In genomic region chr16:22065252-22065651, GRCh38 we compare ENCODE assay signal across 38 cellular contexts. TPM values are rescaled to one million over a fixed set of nuclear protein-coding genes. Genes with fewer than 3 reads are reported as not detected.
"Had no signal": no experiment of that assay in that cellular context is flagged by ENCODE, and none has a peak within 500 bp of the region (broad histone marks: within the 10 kb centered on the region; RNA-seq: fewer than 3 reads in every experiment).

No MANE protein-coding gene starts in this region.

- H3K9me3 ChIP-seq: adrenal gland, body of pancreas, esophagus muscularis mucosa, gastrocnemius medialis, pancreas, psoas muscle, right atrium auricular region, thyroid gland, upper lobe of left lung, vagina had no signal

- H3K4me2 ChIP-seq: smooth muscle cell had no signal

- H3K36me3 ChIP-seq: adrenal gland, esophagus muscularis mucosa, gastrocnemius medialis, pancreas, right atrium auricular region, stomach, thyroid gland, upper lobe of left lung, vagina, WERI-Rb-1 had no signal

- H3K4me3 Mint-ChIP-seq: activated CD4-positive, alpha-beta memory T cell treated with anti-CD3 and anti-CD28 coated beads for 36 hours; activated CD4-positive, alpha-beta T cell treated with anti-CD3 and anti-CD28 coated beads, Interleukin-2, amount 10 ng/mL, durations not matched to agents 24 days and 14 days; activated naive CD4-positive, alpha-beta T cell treated with anti-CD3 and anti-CD28 coated beads for 36 hours; activated naive CD8-positive, alpha-beta T cell treated with anti-CD3 and anti-CD28 coated beads for 36 hours; activated T-helper 1 cell treated with anti-CD3 and anti-CD28 coated beads, Interleukin-12 subunit alpha, Interleukin-12 subunit beta, Interleukin-2, Interleukin-4 antibody, amounts not matched to agents 30 ng/mL and 10 ng/mL and 1 ng/mL, durations not matched to agents 14 hours and 24 hours and 36 hours; memory B cell; naive thymus-derived CD8-positive, alpha-beta T cell; neural crest cell; stimulated activated naive B cell treated with anti-CD40 and anti-IgM and Interleukin-4, amounts not matched to agents 10 μg/mL and 1 μg/mL and 100 μg/mL, for 72 hours; T-helper 1 cell treated with Interleukin-12 subunit alpha and Interleukin-12 subunit beta and Interleukin-4 antibody, amounts not matched to agents 30 μg/mL and 1 μg/mL, for 36 hours had no signal

- H3K27me3 ChIP-seq: adrenal gland, body of pancreas, dorsolateral prefrontal cortex, esophagus muscularis mucosa, gastrocnemius medialis, pancreas, right atrium auricular region, stomach, thyroid gland, upper lobe of left lung, vagina had no signal

- H3K4me1 Mint-ChIP-seq: activated naive CD8-positive, alpha-beta T cell treated with anti-CD3 and anti-CD28 coated beads for 36 hours; memory B cell had no signal

- DNase-seq: activated CD4-positive, alpha-beta memory T cell treated with anti-CD3 and anti-CD28 coated beads for 36 hours; activated CD4-positive, alpha-beta T cell treated with anti-CD3 and anti-CD28 coated beads, Interleukin-2, amount 10 ng/mL, durations not matched to agents 24 days and 14 days; activated CD4-positive, CD25-positive, alpha-beta regulatory T cell treated with anti-CD3 and anti-CD28 coated beads, Interleukin-2, amount 50 U/mL, for 72 hours; activated CD8-positive, alpha-beta memory T cell treated with anti-CD3 and anti-CD28 coated beads, Interleukin-2, amount 50 U/mL, for 4 hours; activated effector memory CD4-positive, alpha-beta T cell treated with anti-CD3 and anti-CD28 coated beads, Interleukin-2, amount 50 U/mL, for 16 hours; activated naive CD4-positive, alpha-beta T cell treated with anti-CD3 and anti-CD28 coated beads for 36 hours; activated naive CD8-positive, alpha-beta T cell treated with anti-CD3 and anti-CD28 coated beads for 36 hours; activated T-cell treated with anti-CD3 and anti-CD28 coated beads, Interleukin-2, amount 50 U/mL, for 1 hour; adrenal gland; aorta; body of pancreas; dorsolateral prefrontal cortex; effector memory CD4-positive, alpha-beta T cell; gastrocnemius medialis; head of caudate nucleus; naive thymus-derived CD8-positive, alpha-beta T cell; nucleus accumbens; pancreas; psoas muscle; stimulated activated CD4-positive, alpha-beta T cell treated with anti-CD3 and anti-CD28 coated beads, Interleukin-1b, Interleukin-23, amount 100 ng/mL, for 48 hours; stimulated activated naive B cell treated with anti-CD40 and anti-IgM and Interleukin-4, amounts not matched to agents 10 μg/mL and 1 μg/mL and 100 μg/mL, for 72 hours; stomach; SW 1271; T-helper 9 cell; thyroid gland; upper lobe of left lung; WERI-Rb-1 had no signal

- ATAC-seq: body of pancreas; gastrocnemius medialis; naive thymus-derived CD8-positive, alpha-beta T cell; pancreas; psoas muscle; stimulated activated naive B cell treated with anti-CD40 and anti-IgM and Interleukin-4, amounts not matched to agents 10 μg/mL and 1 μg/mL and 100 μg/mL, for 72 hours had no signal

- H3K27ac ChIP-seq: adrenal gland, body of pancreas, coronary artery, dorsolateral prefrontal cortex, esophagus muscularis mucosa, gastrocnemius medialis, pancreas, psoas muscle, right atrium auricular region, stomach, thyroid gland, upper lobe of left lung, vagina, WERI-Rb-1 had no signal

- H3K4me3 ChIP-seq: adrenal gland, body of pancreas, coronary artery, dorsolateral prefrontal cortex, esophagus muscularis mucosa, gastrocnemius medialis, pancreas, psoas muscle, right atrium auricular region, smooth muscle cell, stomach, thyroid gland, upper lobe of left lung, vagina had no signal

- H3K27ac Mint-ChIP-seq: activated CD4-positive, alpha-beta memory T cell treated with anti-CD3 and anti-CD28 coated beads for 36 hours; activated CD4-positive, alpha-beta T cell treated with anti-CD3 and anti-CD28 coated beads, Interleukin-2, amount 10 ng/mL, durations not matched to agents 24 days and 14 days; activated naive CD4-positive, alpha-beta T cell treated with anti-CD3 and anti-CD28 coated beads for 36 hours; activated naive CD8-positive, alpha-beta T cell treated with anti-CD3 and anti-CD28 coated beads for 36 hours; activated T-helper 1 cell treated with anti-CD3 and anti-CD28 coated beads, Interleukin-12 subunit alpha, Interleukin-12 subunit beta, Interleukin-2, Interleukin-4 antibody, amounts not matched to agents 30 ng/mL and 10 ng/mL and 1 ng/mL, durations not matched to agents 14 hours and 24 hours and 36 hours; memory B cell; naive thymus-derived CD8-positive, alpha-beta T cell; stimulated activated naive B cell treated with anti-CD40 and anti-IgM and Interleukin-4, amounts not matched to agents 10 μg/mL and 1 μg/mL and 100 μg/mL, for 72 hours; T-helper 1 cell treated with Interleukin-12 subunit alpha and Interleukin-12 subunit beta and Interleukin-4 antibody, amounts not matched to agents 30 μg/mL and 1 μg/mL, for 36 hours had no signal

- H3K9me3 Mint-ChIP-seq: activated CD4-positive, alpha-beta T cell treated with anti-CD3 and anti-CD28 coated beads, Interleukin-2, amount 10 ng/mL, durations not matched to agents 24 days and 14 days; activated T-helper 1 cell treated with anti-CD3 and anti-CD28 coated beads, Interleukin-12 subunit alpha, Interleukin-12 subunit beta, Interleukin-2, Interleukin-4 antibody, amounts not matched to agents 30 ng/mL and 10 ng/mL and 1 ng/mL, durations not matched to agents 14 hours and 24 hours and 36 hours had no signal

- H3K27me3 Mint-ChIP-seq: activated CD4-positive, alpha-beta memory T cell treated with anti-CD3 and anti-CD28 coated beads for 36 hours; activated CD4-positive, alpha-beta T cell treated with anti-CD3 and anti-CD28 coated beads, Interleukin-2, amount 10 ng/mL, durations not matched to agents 24 days and 14 days; activated naive CD8-positive, alpha-beta T cell treated with anti-CD3 and anti-CD28 coated beads for 36 hours; memory B cell; naive thymus-derived CD8-positive, alpha-beta T cell; stimulated activated naive B cell treated with anti-CD40 and anti-IgM and Interleukin-4, amounts not matched to agents 10 μg/mL and 1 μg/mL and 100 μg/mL, for 72 hours had no signal

- H3K4me1 ChIP-seq: body of pancreas had no signal

RNA-seq across cellular contexts. Expression of gene VWA3A, which starts 27.1 kb away (rescaled TPM):
- total RNA-seq: activated CD4-positive, alpha-beta T cell treated with anti-CD3 and anti-CD28 coated beads, Interleukin-2, amount 10 ng/mL, durations not matched to agents 24 days and 14 days; activated naive CD4-positive, alpha-beta T cell treated with anti-CD3 and anti-CD28 coated beads for 36 hours; cardiac septum; gastrocnemius medialis; neural crest cell; right atrium auricular region; smooth muscle cell; vagina had no signal
- polyA plus RNA-seq: liver; naive thymus-derived CD8-positive, alpha-beta T cell; smooth muscle cell had no signal
